Comparison of ENCODE assay signal across 26 cellular contexts in genomic region chr17:63464691-63465090, GRCh38. TPM values are rescaled to one million over a fixed set of nuclear protein-coding genes. Genes with fewer than 3 reads are reported as not detected.
"Had no signal": no experiment of that assay in that cellular context is flagged by ENCODE, and none has a peak within 500 bp of the region (broad histone marks: within the 10 kb centered on the region; RNA-seq: fewer than 3 reads in every experiment).

No MANE protein-coding gene starts in this region.

- FAIRE-seq: bronchial epithelial cell, endometrium had no signal

- DNase-seq: activated CD4-positive, alpha-beta T cell treated with anti-CD3 and anti-CD28 coated beads for 36 hours; activated CD4-positive, alpha-beta T cell treated with anti-CD3 and anti-CD28 coated beads, Interleukin-2, amount 50 U/mL, for 48 hours; activated gamma-delta T cell treated with Interleukin-2 at 50 U/mL for 16 hours; activated T-cell treated with anti-CD3 and anti-CD28 coated beads for 4 hours; adrenal gland; cerebellar nuclear complex; cortex of kidney; gastrocnemius medialis; head of caudate nucleus; left ventricle myocardium inferior; mammary epithelial cell; midbrain; nephron progenitor cell; nucleus accumbens; stimulated activated CD4-positive, alpha-beta T cell treated with anti-CD3 and anti-CD28 coated beads, Interleukin-12 subunit alpha, Interleukin-12 subunit beta, amount 100 ng/mL, for 4 hours; stimulated activated CD4-positive, alpha-beta T cell treated with anti-CD3 and anti-CD28 coated beads, Interleukin-1b, Interleukin-23, amount 100 ng/mL, for 48 hours; stimulated activated naive CD4-positive, alpha-beta T cell treated with Interleukin-2 at 50 U/mL for 16 hours; thyroid gland; WERI-Rb-1 had no signal

- H3K4me3 ChIP-seq: adrenal gland, gastrocnemius medialis, left ventricle myocardium inferior, thyroid gland had no signal

- ATAC-seq: activated CD4-positive, alpha-beta T cell treated with anti-CD3 and anti-CD28 coated beads for 36 hours; activated naive CD4-positive, alpha-beta T cell treated with anti-CD3 and anti-CD28 coated beads, Interleukin-2, amount 50 U/mL, for 72 hours; gastrocnemius medialis had no signal

- H3K27me3 ChIP-seq: adrenal gland, thyroid gland had no signal

- H3K27ac ChIP-seq: adrenal gland, gastrocnemius medialis, left ventricle myocardium inferior, thyroid gland had no signal

- H3K4me1 ChIP-seq: gastrocnemius medialis, thyroid gland had no signal

- H3K9me3 ChIP-seq: adrenal gland, gastrocnemius medialis, left ventricle myocardium inferior, thyroid gland had no signal

- H3K36me3 ChIP-seq: adrenal gland, gastrocnemius medialis, left ventricle myocardium inferior, thyroid gland, WERI-Rb-1 had no signal

RNA-seq across cellular contexts. Expression of gene ACE, which starts 12.2 kb away (rescaled TPM):
- total RNA-seq: bronchial epithelial cell had no signal

RNA-seq across cellular contexts. Expression of gene KCNH6, which starts 58.5 kb away (rescaled TPM):
- total RNA-seq: activated CD4-positive, alpha-beta T cell treated with anti-CD3 and anti-CD28 coated beads for 36 hours; activated T-helper 1 cell treated with anti-CD3 and anti-CD28 coated beads, Interleukin-12 subunit alpha, Interleukin-12 subunit beta, Interleukin-2, Interleukin-4 antibody, amounts not matched to agents 30 ng/mL and 10 ng/mL and 1 ng/mL, durations not matched to agents 14 hours and 24 hours and 36 hours; bronchial epithelial cell; gastrocnemius medialis; left ventricle myocardium inferior; mammary epithelial cell; myocyte; subcutaneous adipose tissue; ureter had no signal
- polyA plus RNA-seq: mammary epithelial cell had no signal
